Comparison of ENCODE assay signal across 7 cellular contexts in genomic region chr11:59063996-59064727, GRCh38. TPM values are rescaled to one million over a fixed set of nuclear protein-coding genes. Genes with fewer than 3 reads are reported as not detected.
"Had no signal": no experiment of that assay in that cellular context is flagged by ENCODE, and none has a peak within 500 bp of the region (broad histone marks: within the 10 kb centered on the region; RNA-seq: fewer than 3 reads in every experiment).

No MANE protein-coding gene starts in this region.

RNA-seq across cellular contexts. Expression of gene GLYATL1B, which starts 21.9 kb away (rescaled TPM):
- total RNA-seq: activated CD8-positive, alpha-beta memory T cell treated with anti-CD3 and anti-CD28 coated beads for 36 hours; body of pancreas; left cardiac atrium; lower lobe of right lung; ovary; sigmoid colon; suprapubic skin had no signal
- polyA plus RNA-seq: ovary, sigmoid colon had no signal
